Comparison of ENCODE assay signal across 20 cellular contexts in genomic region chr5:125874717-125875116, GRCh38.
DNase-seq lines count a peak whose midpoint lies in the region; ATAC-seq, FAIRE-seq and TF ChIP-seq lines count a peak whose summit lies in the region.
"Had no signal": no experiment of that assay in that cellular context is flagged by ENCODE, and none has a peak within 500 bp of the region (broad histone marks: within the 10 kb centered on the region; RNA-seq: fewer than 3 reads in every experiment).

No MANE protein-coding gene starts in this region.

- intact Hi-C loops in Panc1 (cut with micrococcal nuclease; ENCODE audit: unreplicated experiment), result no loop called here
- intact Hi-C loops in activated naive CD4-positive, alpha-beta T cell treated with anti-CD3 and anti-CD28 coated beads for 36 hours (cut with micrococcal nuclease), result no loop called here

- peak; percentile 17 for TF ChIP-seq CTCF in Panc1 (IDR thresholded peaks at IDR 0.05)
- peak; percentile 44 for TF ChIP-seq CTCF in endodermal cell (conservative IDR thresholded peaks at IDR 0.05)

- no peak for ATAC-seq in Panc1
- ATAC-seq: natural killer cell treated with Interleukin-12 subunit alpha and Interleukin-12 subunit beta and Interleukin-15 and Interleukin-18, amount 100 ng/mL, for 72 hours; psoas muscle had no signal

- H3K4me3 ChIP-seq in Panc1 (ENCODE audit: low read depth in 2 of 2, low read length in 2 of 2) (no peak overlapping the region), endodermal cell (ENCODE audit: low read length) (no peak overlapping the region)
- H3K4me3 ChIP-seq: BLaER1 treated with 17β-estradiol and CSF1 and Interleukin-3, amounts not matched to agents 10 nM and 100 nM; coronary artery; PC-9; psoas muscle; spleen had no signal

- POLR2A ChIA-PET in Panc1 (lab: Charles Lee), result no interaction called here

- 79% methylated on average over 4 of the region's 4 CpGs; no CpG with 5 or more reads in 1 of the 2 experiments for WGBS in endodermal cell (ENCODE audit: insufficient coverage in 1 of 2, insufficient read length in 1 of 2), 2 experiments

- H3K4me1 ChIP-seq in Panc1 (ENCODE audit: control insufficient read depth, insufficient read depth, low read length), result no peaks in the 10 kb centered on the region
- no peaks in the 10 kb centered on the region for H3K4me1 ChIP-seq in endodermal cell (ENCODE audit: control insufficient read depth, insufficient read depth, low read length)
- H3K4me1 ChIP-seq: BLaER1 treated with 17β-estradiol and CSF1 and Interleukin-3, amounts not matched to agents 10 nM and 100 nM; psoas muscle; spleen had no signal

- BruUV-seq in Panc1 (replicated peaks; lab: Mats Ljungman, UMichigan), result no TSS peak

- H3K4me1 Mint-ChIP-seq in endodermal cell, result no peaks in the 10 kb centered on the region
- no peaks in the 10 kb centered on the region for H3K4me1 Mint-ChIP-seq in activated naive CD4-positive, alpha-beta T cell treated with anti-CD3 and anti-CD28 coated beads for 36 hours (ENCODE audit: low read depth)

- no peaks in the 10 kb centered on the region for H3K27me3 ChIP-seq in Panc1 (ENCODE audit: control insufficient read depth, insufficient read depth, low read length)
- H3K27me3 ChIP-seq in endodermal cell (ENCODE audit: control insufficient read depth, insufficient read depth, low read length, poor library complexity, severe bottlenecking), result no peaks in the 10 kb centered on the region
- H3K27me3 ChIP-seq: BLaER1 treated with 17β-estradiol and CSF1 and Interleukin-3, amounts not matched to agents 10 nM and 100 nM; spleen had no signal

- FAIRE-seq in urothelium cell line (lab: Jason Lieb, UNC), result no peak
- FAIRE-seq: endothelial cell of umbilical vein had no signal

- H3K36me3 ChIP-seq in Panc1 (ENCODE audit: control insufficient read depth, insufficient read depth, low read length), result no peaks in the 10 kb centered on the region
- H3K36me3 ChIP-seq in endodermal cell (ENCODE audit: control insufficient read depth, insufficient read depth, low read length), result no peaks in the 10 kb centered on the region
- H3K36me3 ChIP-seq: BLaER1 treated with 17β-estradiol and CSF1 and Interleukin-3, amounts not matched to agents 10 nM and 100 nM; spleen had no signal

- H3K9me3 ChIP-seq in Panc1 (ENCODE audit: control insufficient read depth, insufficient read depth, low read depth, low read length), result no peaks in the 10 kb centered on the region
- H3K9me3 ChIP-seq in endodermal cell (ENCODE audit: control insufficient read depth, low read length), result no peaks in the 10 kb centered on the region
- H3K9me3 ChIP-seq: psoas muscle had no signal

- CTCF ChIA-PET in Panc1 (lab: Charles Lee), result no interaction called here
- CTCF ChIA-PET in activated naive CD4-positive, alpha-beta T cell treated with anti-CD3 and anti-CD28 coated beads for 36 hours (lab: Charles Lee), result no interaction called here

- in situ Hi-C loops in Panc1 (cut with HindIII; ENCODE audit: low pct_unique_long_range_greater_than_20kb, low sequenced_read_pairs), result no loop called here

- H3K36me3 Mint-ChIP-seq in endodermal cell (ENCODE audit: low read depth), result no peaks in the 10 kb centered on the region
- no peaks in the 10 kb centered on the region for H3K36me3 Mint-ChIP-seq in activated naive CD4-positive, alpha-beta T cell treated with anti-CD3 and anti-CD28 coated beads for 36 hours (ENCODE audit: low read depth)

- H3K9me3 Mint-ChIP-seq in endodermal cell, result peaks cover 4% of the 10 kb centered on the region
- peaks cover 3% of the 10 kb centered on the region for H3K9me3 Mint-ChIP-seq in activated naive CD4-positive, alpha-beta T cell treated with anti-CD3 and anti-CD28 coated beads for 36 hours

- no peaks in the 10 kb centered on the region for H3K27me3 Mint-ChIP-seq in endodermal cell (ENCODE audit: insufficient read depth)
- no peaks in the 10 kb centered on the region for H3K27me3 Mint-ChIP-seq in activated naive CD4-positive, alpha-beta T cell treated with anti-CD3 and anti-CD28 coated beads for 36 hours (ENCODE audit: low read depth)
- H3K27me3 Mint-ChIP-seq: natural killer cell treated with Interleukin-12 subunit alpha and Interleukin-12 subunit beta and Interleukin-15 and Interleukin-18, amount 100 ng/mL, for 72 hours had no signal

- H3K9ac ChIP-seq in endodermal cell (ENCODE audit: extremely low read depth, low read length, poor library complexity, severe bottlenecking), result no peak overlapping the region
- H3K9ac ChIP-seq: BLaER1 treated with 17β-estradiol and CSF1 and Interleukin-3, amounts not matched to agents 10 nM and 100 nM; KMS-11 had no signal

- H3K27ac Mint-ChIP-seq in endodermal cell, result no peak overlapping the region
- no peak overlapping the region for H3K27ac Mint-ChIP-seq in activated naive CD4-positive, alpha-beta T cell treated with anti-CD3 and anti-CD28 coated beads for 36 hours
- H3K27ac Mint-ChIP-seq: natural killer cell treated with Interleukin-12 subunit alpha and Interleukin-12 subunit beta and Interleukin-15 and Interleukin-18, amount 100 ng/mL, for 72 hours had no signal

- H3K4me3 Mint-ChIP-seq in endodermal cell, result no peak overlapping the region
- no peak overlapping the region for H3K4me3 Mint-ChIP-seq in activated naive CD4-positive, alpha-beta T cell treated with anti-CD3 and anti-CD28 coated beads for 36 hours
- H3K4me3 Mint-ChIP-seq: natural killer cell treated with Interleukin-12 subunit alpha and Interleukin-12 subunit beta and Interleukin-15 and Interleukin-18, amount 100 ng/mL, for 72 hours had no signal

- H3K27ac ChIP-seq in Panc1 (ENCODE audit: low read length) (no peak overlapping the region), endodermal cell (ENCODE audit: low read depth, low read length) (no peak overlapping the region)
- H3K27ac ChIP-seq: 22Rv1; BLaER1 treated with 17β-estradiol and CSF1 and Interleukin-3, amounts not matched to agents 10 nM and 100 nM; coronary artery; KMS-11; PC-9; psoas muscle; spleen had no signal

- DNase-seq in DMS53 (lab: John Stamatoyannopoulos, UW) (peak; percentile 35), DMS53 treated with DMSO at 0.1 percent for 48 hours (lab: John Stamatoyannopoulos, UW; ENCODE audit: unreplicated experiment) (no peak), Panc1 (ENCODE audit: low read depth, low spot score) (no peak), endodermal cell (no peak), urothelium cell line (ENCODE audit: low spot score) (peak; percentile 6), AG08395 (ENCODE audit: low spot score) (no peak), amniotic stem cell (lab: John Stamatoyannopoulos, UW) (no peak)
- no peak for DNase-seq in activated naive CD4-positive, alpha-beta T cell treated with anti-CD3 and anti-CD28 coated beads for 36 hours
- DNase-seq: activated CD8-positive, alpha-beta memory T cell treated with anti-CD3 and anti-CD28 coated beads for 24 hours; DND-41; NCI-H1417 treated with DMSO at 0.1 percent for 48 hours; psoas muscle; spleen had no signal

Comparison
In these comparisons a context has a peak if more than half of its experiments do, and no peak if none do; other contexts are left out.
1. DNase-seq: peak in DMS53 (single experiment) and urothelium cell line (single experiment); none in DMS53 treated with DMSO at 0.1 percent for 48 hours (single experiment), Panc1 (single experiment), endodermal cell (single experiment), activated naive CD4-positive, alpha-beta T cell treated with anti-CD3 and anti-CD28 coated beads for 36 hours (single experiment), AG08395 (single experiment) and amniotic stem cell (single experiment).